14 cellular contexts compared by ENCODE assay signal in genomic region chr16:57001026-57001669, GRCh38. TPM values are rescaled to one million over a fixed set of nuclear protein-coding genes. Genes with fewer than 3 reads are reported as not detected.
DNase-seq lines count a peak whose midpoint lies in the region; ATAC-seq lines count a peak whose summit lies in the region.
"Had no signal": no experiment of that assay in that cellular context is flagged by ENCODE, and none has a peak within 500 bp of the region (broad histone marks: within the 10 kb centered on the region; RNA-seq: fewer than 3 reads in every experiment).

No MANE protein-coding gene starts in this region.

- CTCF ChIA-PET in activated CD4-positive, alpha-beta T cell treated with anti-CD3 and anti-CD28 coated beads, Interleukin-2, amount 10 ng/mL, durations not matched to agents 7 days and 5 days (lab: Charles Lee): interaction anchor here (1.5 kb wide), 1 partner anchor 19 kb away, joined by 3 read pairs; no protein-coding TSS in a partner anchor
- CTCF ChIA-PET in activated CD4-positive, alpha-beta memory T cell treated with anti-CD3 and anti-CD28 coated beads for 36 hours (lab: Charles Lee): interaction anchor here (1.9 kb wide), 1 partner anchor 37 kb away, joined by 14 read pairs; no protein-coding TSS in a partner anchor

- peaks cover 94% of the 10 kb centered on the region for H3K4me1 Mint-ChIP-seq in activated CD4-positive, alpha-beta T cell treated with anti-CD3 and anti-CD28 coated beads, Interleukin-2, amount 10 ng/mL, durations not matched to agents 7 days and 5 days
- H3K4me1 Mint-ChIP-seq in activated CD4-positive, alpha-beta memory T cell treated with anti-CD3 and anti-CD28 coated beads for 36 hours (ENCODE audit: low read depth): peaks cover 92% of the 10 kb centered on the region
- H3K4me1 Mint-ChIP-seq in stimulated activated naive CD8-positive, alpha-beta T cell treated with anti-CD3 and anti-CD28 coated beads, Interleukin-15, amount 100 ng/mL, for 72 hours: peaks cover 100% of the 10 kb centered on the region

- ATAC-seq in left ventricle myocardium superior: peak; percentile 32
- ATAC-seq in stimulated activated naive CD8-positive, alpha-beta T cell treated with anti-CD3 and anti-CD28 coated beads, Interleukin-15, amount 100 ng/mL, for 72 hours: no peak
- ATAC-seq in GM18870 (IDR thresholded peaks at IDR 0.05; ENCODE audit: unreplicated experiment): no peak

- no peaks in the 10 kb centered on the region for H3K9me3 Mint-ChIP-seq in activated CD4-positive, alpha-beta T cell treated with anti-CD3 and anti-CD28 coated beads, Interleukin-2, amount 10 ng/mL, durations not matched to agents 7 days and 5 days
- H3K9me3 Mint-ChIP-seq in activated CD4-positive, alpha-beta memory T cell treated with anti-CD3 and anti-CD28 coated beads for 36 hours: peaks cover 2% of the 10 kb centered on the region
- peaks cover 0 to 5% of the 10 kb centered on the region in 2 donors for H3K9me3 Mint-ChIP-seq in stimulated activated naive CD8-positive, alpha-beta T cell treated with anti-CD3 and anti-CD28 coated beads, Interleukin-15, amount 100 ng/mL, for 72 hours

- H3K36me3 Mint-ChIP-seq in activated CD4-positive, alpha-beta T cell treated with anti-CD3 and anti-CD28 coated beads, Interleukin-2, amount 10 ng/mL, durations not matched to agents 7 days and 5 days (ENCODE audit: low read depth): peaks cover 77% of the 10 kb centered on the region
- H3K36me3 Mint-ChIP-seq in activated CD4-positive, alpha-beta memory T cell treated with anti-CD3 and anti-CD28 coated beads for 36 hours: peaks cover 44% of the 10 kb centered on the region

- intact Hi-C loops in activated CD4-positive, alpha-beta memory T cell treated with anti-CD3 and anti-CD28 coated beads for 36 hours (cut with micrococcal nuclease): no loop called here
- intact Hi-C loops in left ventricle myocardium superior (cut with micrococcal nuclease): no loop called here

- in situ Hi-C loops in G401 (cut with HindIII; ENCODE audit: low sequenced_read_pairs): no loop called here

- POLR2A ChIA-PET in activated CD4-positive, alpha-beta T cell treated with anti-CD3 and anti-CD28 coated beads, Interleukin-2, amount 10 ng/mL, durations not matched to agents 7 days and 5 days (lab: Charles Lee): no interaction called here
- POLR2A ChIA-PET in activated CD4-positive, alpha-beta memory T cell treated with anti-CD3 and anti-CD28 coated beads for 36 hours (lab: Charles Lee): interaction anchor here (2.8 kb wide), 1 partner anchor 12 kb away, joined by 29 read pairs; the partner anchor contains the start of gene NLRC5

- no peak for DNase-seq in activated CD4-positive, alpha-beta T cell treated with anti-CD3 and anti-CD28 coated beads, Interleukin-2, amount 10 ng/mL, durations not matched to agents 7 days and 5 days
- no peak for DNase-seq in activated CD4-positive, alpha-beta T cell treated with anti-CD3 and anti-CD28 coated beads, Interleukin-2, amount 50 U/mL, for 1 hour
- DNase-seq in activated CD4-positive, alpha-beta memory T cell treated with anti-CD3 and anti-CD28 coated beads for 36 hours: no peak
- DNase-seq in left ventricle myocardium superior: no peak
- DNase-seq in stimulated activated naive CD8-positive, alpha-beta T cell treated with anti-CD3 and anti-CD28 coated beads, Interleukin-15, amount 100 ng/mL, for 72 hours: no peak
- no peak for DNase-seq in G401 (ENCODE audit: low spot score)
- no peak for DNase-seq in NCI-H748 (lab: John Stamatoyannopoulos, UW; ENCODE audit: unreplicated experiment)
- DNase-seq: GF-D8; NCI-H1105 treated with DMSO at 0.1 percent for 48 hours; NK-92 treated with Interleukin-12 subunit alpha and Interleukin-12 subunit beta, amount 100 ng/mL, for 24 hours had no signal

- H3K27me3 Mint-ChIP-seq in activated CD4-positive, alpha-beta T cell treated with anti-CD3 and anti-CD28 coated beads, Interleukin-2, amount 10 ng/mL, durations not matched to agents 7 days and 5 days: no peaks in the 10 kb centered on the region
- H3K27me3 Mint-ChIP-seq in activated CD4-positive, alpha-beta memory T cell treated with anti-CD3 and anti-CD28 coated beads for 36 hours: no peaks in the 10 kb centered on the region
- no peaks in the 10 kb centered on the region for H3K27me3 Mint-ChIP-seq in stimulated activated naive CD8-positive, alpha-beta T cell treated with anti-CD3 and anti-CD28 coated beads, Interleukin-15, amount 100 ng/mL, for 72 hours

- no peak overlapping the region for H3K4me3 Mint-ChIP-seq in activated CD4-positive, alpha-beta T cell treated with anti-CD3 and anti-CD28 coated beads, Interleukin-2, amount 10 ng/mL, durations not matched to agents 7 days and 5 days
- H3K4me3 Mint-ChIP-seq in activated CD4-positive, alpha-beta memory T cell treated with anti-CD3 and anti-CD28 coated beads for 36 hours: peak overlapping the region; percentile 40
- H3K4me3 Mint-ChIP-seq in stimulated activated naive CD8-positive, alpha-beta T cell treated with anti-CD3 and anti-CD28 coated beads, Interleukin-15, amount 100 ng/mL, for 72 hours: peak overlapping the region; percentile 72 to 86

- peak overlapping the region; percentile 86 for H3K27ac Mint-ChIP-seq in activated CD4-positive, alpha-beta T cell treated with anti-CD3 and anti-CD28 coated beads, Interleukin-2, amount 10 ng/mL, durations not matched to agents 7 days and 5 days
- peak overlapping the region; percentile 99 for H3K27ac Mint-ChIP-seq in activated CD4-positive, alpha-beta memory T cell treated with anti-CD3 and anti-CD28 coated beads for 36 hours
- H3K27ac Mint-ChIP-seq in stimulated activated naive CD8-positive, alpha-beta T cell treated with anti-CD3 and anti-CD28 coated beads, Interleukin-15, amount 100 ng/mL, for 72 hours: peak overlapping the region; percentile 90 to 98

RNA-seq across cellular contexts. Expression of gene NLRC5, which starts 11.8 kb away (rescaled TPM):
- 100 to 1,000 TPM; 428 to 468 TPM for total RNA-seq in activated CD4-positive, alpha-beta T cell treated with anti-CD3 and anti-CD28 coated beads, Interleukin-2, amount 10 ng/mL, durations not matched to agents 7 days and 5 days
- 100 to 1,000 TPM; 151 to 167 TPM for total RNA-seq in activated CD4-positive, alpha-beta memory T cell treated with anti-CD3 and anti-CD28 coated beads for 36 hours
- total RNA-seq in left ventricle myocardium superior: 9.8 TPM
- total RNA-seq in G401 (2014; rRNA removed; shearing (Covaris generic)): 0.07 TPM in 1 of 2 replicates, not detected in the other

RNA-seq across cellular contexts. Expression of gene CETP, which starts 39.4 kb away (rescaled TPM):
- total RNA-seq in activated CD4-positive, alpha-beta T cell treated with anti-CD3 and anti-CD28 coated beads, Interleukin-2, amount 10 ng/mL, durations not matched to agents 7 days and 5 days: not detected
- not detected for total RNA-seq in activated CD4-positive, alpha-beta memory T cell treated with anti-CD3 and anti-CD28 coated beads for 36 hours
- 0.37 TPM for total RNA-seq in left ventricle myocardium superior
- total RNA-seq in G401 (2014; rRNA removed; shearing (Covaris generic)): not detected in 2 replicates
- total RNA-seq: A673, esophagus mucosa, kidney epithelial cell had no signal

Comparison
In these comparisons a context has a peak if more than half of its experiments do, and no peak if none do; other contexts are left out.
1. RNA of gene NLRC5, which starts 11.8 kb away (total RNA-seq): 428 to 468 TPM in activated CD4-positive, alpha-beta T cell treated with anti-CD3 and anti-CD28 coated beads, Interleukin-2, amount 10 ng/mL, durations not matched to agents 7 days and 5 days and 151 to 167 TPM in activated CD4-positive, alpha-beta memory T cell treated with anti-CD3 and anti-CD28 coated beads for 36 hours; 9.8 TPM in left ventricle myocardium superior (single experiment) and 0.07 TPM in G401; every median in the first group is over 10 times any median in the second.
2. Peak in every context shown above with its lines, with median percentiles within 50 percentile points of each other: H3K27ac Mint-ChIP-seq.